Comparison of ENCODE assay signal across 8 cellular contexts in genomic region chr5:139689631-139690384, GRCh38. TPM values are rescaled to one million over a fixed set of nuclear protein-coding genes. Genes with fewer than 3 reads are reported as not detected.
DNase-seq lines count a peak whose midpoint lies in the region; ATAC-seq, FAIRE-seq and TF ChIP-seq lines count a peak whose summit lies in the region.

No MANE protein-coding gene starts in this region.

- peaks cover 13% of the 10 kb centered on the region for H3K36me3 Mint-ChIP-seq in nephron (ENCODE audit: low read depth)

- ATAC-seq in HG03108 (IDR thresholded peaks at IDR 0.05; ENCODE audit: unreplicated experiment) (no peak), GM21825 (IDR thresholded peaks at IDR 0.05; ENCODE audit: unreplicated experiment) (no peak)

- H3K27me3 Mint-ChIP-seq in nephron (ENCODE audit: low read depth): peaks cover 6% of the 10 kb centered on the region

- TF ChIP-seq CTCF in endothelial cell of umbilical vein (IDR thresholded peaks at IDR 0.05; ENCODE audit: extremely low read depth in 1 of 2, insufficient read depth in 1 of 2, low read depth in 1 of 2, low read length in 2 of 2) (peak; percentile 42 to 46), nephron (IDR thresholded peaks at IDR 0.05; ENCODE audit: unreplicated experiment in 3 of 3) (peak; percentile 33 to 58 (median 37))

- no TSS peak for BruUV-seq in endothelial cell of umbilical vein (replicated peaks; lab: Mats Ljungman, UMichigan)

- intact Hi-C loops in endothelial cell of umbilical vein (cut with micrococcal nuclease): loop anchor here (1.0 kb wide), 1 partner anchor 57 kb away; no protein-coding TSS in a partner anchor

- no peaks in the 10 kb centered on the region for H3K9me1 ChIP-seq in endothelial cell of umbilical vein (replicated peaks; ENCODE audit: control insufficient read depth, extremely low read depth, insufficient read depth, low read length)

- H3K9me3 Mint-ChIP-seq in nephron: no peaks in the 10 kb centered on the region

- no peak overlapping the region for H3K27ac ChIP-seq in endothelial cell of umbilical vein (ENCODE audit: insufficient read depth, low read depth, low read length)

- dilution Hi-C loops in endothelial cell of umbilical vein (cut with MboI; ENCODE audit: extremely low pct_ligation_motif_present, low sequenced_read_pairs): no loop called here

- H3K4me3 ChIP-seq in NT2/D1 (ENCODE audit: insufficient read length, low read depth): no peak overlapping the region
- H3K4me3 ChIP-seq in endothelial cell of umbilical vein (replicated peaks in 1 of 3; ENCODE audit: insufficient read depth in 1 of 3, low read depth in 1 of 3, low read length in 3 of 3): no peak overlapping the region

- TF ChIP-seq POLR2A in endothelial cell of umbilical vein (IDR thresholded peaks at IDR 0.05; ENCODE audit: low read depth, low read length): no peak

- H3K36me3 ChIP-seq in NT2/D1 (ENCODE audit: insufficient read depth, insufficient read length, low read length) (peaks cover 19% of the 10 kb centered on the region), endothelial cell of umbilical vein (ENCODE audit: control insufficient read depth in 2 of 2, extremely low read depth in 1 of 2, insufficient read depth in 2 of 2, low read length in 2 of 2) (no peaks in the 10 kb centered on the region)

- H3K4me1 Mint-ChIP-seq in nephron: peaks cover 71% of the 10 kb centered on the region

- peaks cover 35% of the 10 kb centered on the region for H3K4me1 ChIP-seq in NT2/D1 (ENCODE audit: insufficient read depth, insufficient read length)
- H3K4me1 ChIP-seq in endothelial cell of umbilical vein (ENCODE audit: control insufficient read depth, extremely low read depth, insufficient read depth, low read length): no peaks in the 10 kb centered on the region

- FAIRE-seq in endothelial cell of umbilical vein (lab: Jason Lieb, UNC): peak; percentile 69

- H3K27ac Mint-ChIP-seq in nephron: peak overlapping the region; percentile 64 to 94 (median 91)

- H3K4me2 ChIP-seq in endothelial cell of umbilical vein (ENCODE audit: insufficient read depth, low read length): no peak overlapping the region

- H3K9ac ChIP-seq in NT2/D1 (ENCODE audit: insufficient read length, low read depth) (peak overlapping the region; percentile 76), endothelial cell of umbilical vein (replicated peaks; ENCODE audit: extremely low read depth, insufficient read depth, low read length) (no peak overlapping the region)

- H3K9me3 ChIP-seq in NT2/D1 (ENCODE audit: insufficient read depth, low read length) (no peaks in the 10 kb centered on the region), endothelial cell of umbilical vein (replicated peaks; ENCODE audit: control insufficient read depth, insufficient read depth, low read length) (no peaks in the 10 kb centered on the region)

- no peak overlapping the region for H2AFZ ChIP-seq in endothelial cell of umbilical vein (ENCODE audit: low read depth, low read length)

- POLR2A ChIA-PET in endothelial cell of umbilical vein (lab: Charles Lee): interaction anchor here (0.5 to 1.3 kb wide), 4 partner anchors 20 to 54 kb away, joined by 3 to 5 read pairs (median 4); no protein-coding TSS in a partner anchor

- H3K27me3 ChIP-seq in NT2/D1 (ENCODE audit: insufficient read depth, insufficient read length): peaks cover 19% of the 10 kb centered on the region
- no peaks in the 10 kb centered on the region for H3K27me3 ChIP-seq in endothelial cell of umbilical vein (ENCODE audit: control insufficient read depth in 2 of 2, insufficient read depth in 2 of 2, low read length in 2 of 2)

- DNase-seq in SHP77 (lab: John Stamatoyannopoulos, UW): peak; percentile 22 to 31
- DNase-seq in SHP77 treated with DMSO at 0.1 percent for 48 hours (lab: John Stamatoyannopoulos, UW): no peak
- no peak for DNase-seq in NT2/D1 (ENCODE audit: low read depth, low spot score)
- peak; percentile 53 for DNase-seq in endothelial cell of umbilical vein (ENCODE audit: low read depth, low spot score)
- no peak for DNase-seq in NCI-H1436 treated with DMSO at 0.1 percent for 48 hours (lab: John Stamatoyannopoulos, UW)

- H4K20me1 ChIP-seq in endothelial cell of umbilical vein (replicated peaks; ENCODE audit: control insufficient read depth, extremely low read depth, insufficient read depth, low read length): no peaks in the 10 kb centered on the region

- peak overlapping the region; percentile 19 to 31 (median 26) for H3K4me3 Mint-ChIP-seq in nephron

- CTCF ChIA-PET in endothelial cell of umbilical vein (lab: Charles Lee): interaction anchor here (0.8 to 6.4 kb wide), 21 partner anchors 9 to 267 kb away, joined by 3 to 203 read pairs (median 9); partner anchors contain the start of gene CXXC5

- no peaks in the 10 kb centered on the region for H3K79me2 ChIP-seq in endothelial cell of umbilical vein (ENCODE audit: control insufficient read depth, insufficient read depth, low read length)

TF ChIP-seq in endothelial cell of umbilical vein, 7 proteins besides CTCF, POLR2A, EP300 and RAD21:
- TF ChIP-seq JUN (IDR thresholded peaks at IDR 0.05; ENCODE audit: borderline replicate concordance, insufficient read depth, insufficient read length, low read depth) (no peak), GATA2 (IDR thresholded peaks at IDR 0.05; ENCODE audit: insufficient read depth, insufficient read length, low read depth, low read length) (no peak), MAX (IDR thresholded peaks at IDR 0.05; ENCODE audit: insufficient read depth, insufficient read length) (no peak), MYC (IDR thresholded peaks at IDR 0.05; ENCODE audit: low read depth, low read length) (no peak), POLR2AphosphoS5 (IDR thresholded peaks at IDR 0.05; ENCODE audit: insufficient read depth, low read depth, low read length) (no peak), EZH2 (IDR thresholded peaks at IDR 0.05; ENCODE audit: borderline replicate concordance, low read depth, low read length, severe bottlenecking) (no peak), FOS (IDR thresholded peaks at IDR 0.05; ENCODE audit: borderline replicate concordance, insufficient read depth, low read length) (no peak)

RNA-seq across cellular contexts. Expression of gene CXXC5, which starts 41.7 kb away (rescaled TPM):
- 2.7 and 5.9 TPM in 2 replicates for total RNA-seq in endothelial cell of umbilical vein
- polyA plus RNA-seq in endothelial cell of umbilical vein: 5.5 and 8.2 TPM in 2 replicates
- polyA plus RNA-seq in endothelial cell of umbilical vein (2011; cell fraction: cytosol; rRNA removed): 3.5 and 5.5 TPM in 2 replicates
- 2.2 and 3.2 TPM in 2 replicates for polyA plus RNA-seq in endothelial cell of umbilical vein (2011; cell fraction: nucleus; rRNA removed)
- 0.82 and 0.90 TPM in 2 replicates for polyA plus RNA-seq in endothelial cell of umbilical vein (2012)
- 4.7 and 6.7 TPM in 2 replicates for polyA minus RNA-seq in endothelial cell of umbilical vein
- polyA minus RNA-seq in endothelial cell of umbilical vein (2011; cell fraction: cytosol; rRNA and poly(A)+ RNA removed): 24.9 TPM
- polyA minus RNA-seq in endothelial cell of umbilical vein (2011; cell fraction: nucleus; rRNA and poly(A)+ RNA removed): 1.1 and 1.8 TPM in 2 replicates

Comparison
In these comparisons a context has a peak if more than half of its experiments do, and no peak if none do; other contexts are left out.
1. DNase-seq: peak in SHP77 (2 of 2) and endothelial cell of umbilical vein (single experiment); none in SHP77 treated with DMSO at 0.1 percent for 48 hours (single experiment), NT2/D1 (single experiment) and NCI-H1436 treated with DMSO at 0.1 percent for 48 hours (single experiment).